ENCODE assay signal across 8 cellular contexts in genomic region chr6:28141500-28142329, GRCh38. TPM values are rescaled to one million over a fixed set of nuclear protein-coding genes. Genes with fewer than 3 reads are reported as not detected.
A peak's percentile ranks its signal among the peaks of the same experiment; 100 is the strongest.
DNase-seq lines count a peak whose midpoint lies in the region; ATAC-seq and TF ChIP-seq lines count a peak whose summit lies in the region.

Gene ZKSCAN8, plus strand, starts transcription at chr6:28141883. Its CDS starts 6,525 bp downstream, at chr6:28148408.

- H3K27ac Mint-ChIP-seq in naive B cell = peak within 1 kb of the TSS; percentile 86 to 97 (median 94)

- ATAC-seq in naive B cell (ENCODE audit: low read depth in 2 of 2) = peak; percentile 74 to 76

- peak within 1 kb of the TSS; percentile 73 for H3K4me2 ChIP-seq in fibroblast of lung (ENCODE audit: extremely low read depth, insufficient read depth, low read length)

- no peaks in the 10 kb centered on the region for H3K9me3 ChIP-seq in fibroblast of lung (ENCODE audit: control insufficient read depth, insufficient read depth, low read depth, low read length)

- peaks cover 1% of the 10 kb centered on the region for H3K36me3 ChIP-seq in fibroblast of lung (ENCODE audit: control insufficient read depth, insufficient read depth, low read length)

- peaks cover 32% of the 10 kb centered on the region for H3K79me2 ChIP-seq in fibroblast of lung (ENCODE audit: control insufficient read depth, insufficient read depth, low read length)

- no peaks in the 10 kb centered on the region for H3K27me3 ChIP-seq in fibroblast of lung (ENCODE audit: control insufficient read depth, insufficient read depth, low read length)

- H3K27me3 Mint-ChIP-seq in naive B cell = no peaks in the 10 kb centered on the region

- no peak for TF ChIP-seq CTCF in fibroblast of lung (conservative IDR thresholded peaks at IDR 0.05 in 1 of 2, IDR thresholded peaks at IDR 0.05 in 1 of 2; ENCODE audit: low read depth in 1 of 2, low read length in 2 of 2)

- H2AFZ ChIP-seq in fibroblast of lung (ENCODE audit: low read length) = peak within 1 kb of the TSS; percentile 100

- H3K9me3 Mint-ChIP-seq in naive B cell = no peaks in the 10 kb centered on the region

- DNase-seq in EH (ENCODE audit: low read depth) (peak; percentile 85), H4 (ENCODE audit: low spot score) (peak; percentile 82), LoVo (ENCODE audit: low spot score) (peak; percentile 95), RPMI8226 (peak; percentile 96), fibroblast of lung (ENCODE audit: low read depth in 2 of 2) (peak; percentile 89 to 91), naive B cell (peak; percentile 76)
- DNase-seq in activated T-helper 1 cell treated with anti-CD3 and anti-CD28 coated beads, Interleukin-2, amount 50 U/mL, for 16 hours (ENCODE audit: low read depth in 1 of 2, low spot score in 1 of 2) = peak; percentile 55 to 61
- DNase-seq in stimulated activated naive CD4-positive, alpha-beta T cell treated with Interleukin-2 at 50 U/mL for 16 hours (lab: John Stamatoyannopoulos, UW) = peak; percentile 75

- H3K36me3 Mint-ChIP-seq in naive B cell = peaks cover 4 to 13% of the 10 kb centered on the region in 2 donors

- no peaks in the 10 kb centered on the region for H4K20me1 ChIP-seq in fibroblast of lung (ENCODE audit: control insufficient read depth, extremely low read depth, insufficient read depth, low read length)

- peak within 1 kb of the TSS; percentile 66 to 95 (median 88) for H3K4me3 ChIP-seq in fibroblast of lung (replicated peaks in 1 of 4; ENCODE audit: control extremely low read depth in 1 of 4, insufficient read depth in 1 of 4, low read depth in 3 of 4, low read length in 4 of 4)

- peaks cover 45 to 74% (median 52%) of the 10 kb centered on the region in 3 donors for H3K4me1 Mint-ChIP-seq in naive B cell

- H3K27ac ChIP-seq in fibroblast of lung (ENCODE audit: insufficient read depth, low read length) = peak within 1 kb of the TSS; percentile 79

- peak within 1 kb of the TSS; percentile 87 for H3K9ac ChIP-seq in fibroblast of lung (ENCODE audit: insufficient read depth, low read length)

- peaks cover 4% of the 10 kb centered on the region for H3K4me1 ChIP-seq in fibroblast of lung (ENCODE audit: control insufficient read depth, extremely low read depth, insufficient read depth, low read length)

- peak within 1 kb of the TSS; percentile 95 to 99 (median 98) for H3K4me3 Mint-ChIP-seq in naive B cell

RNA-seq across cellular contexts. Expression of gene ZKSCAN8, which starts in this region (rescaled TPM):
- 7.4 and 10.1 TPM in 2 replicates for total RNA-seq in H4 (2014; rRNA removed; shearing (Covaris generic))
- 16.2 and 21.6 TPM in 2 replicates for total RNA-seq in fibroblast of lung
- polyA plus RNA-seq in fibroblast of lung = 10.2 and 13.4 TPM in 2 replicates
- polyA plus RNA-seq in fibroblast of lung (2012) = 4.3 and 8.6 TPM in 2 replicates
- polyA minus RNA-seq in fibroblast of lung (ENCODE audit: low replicate concordance) = 17.6 and 21.8 TPM in 2 replicates
- polyA plus RNA-seq in naive B cell (ENCODE audit: low read depth in 6 of 6) = 1 to 10 TPM in 4 of 6 donors, under 1 TPM in 1, not detected in 1; 0.95 to 2.6 (median 1.1) TPM

Comparison
In these comparisons a context has a peak if more than half of its experiments do, and no peak if none do; other contexts are left out.
1. Peak in every context shown above with its lines: DNase-seq, ATAC-seq, H3K4me3 ChIP-seq and H3K27ac ChIP-seq.